In genomic region chr6:167493961-167494697, GRCh38 we compare ENCODE assay signal across 19 cellular contexts.
DNase-seq lines count a peak whose midpoint lies in the region; ATAC-seq and TF ChIP-seq lines count a peak whose summit lies in the region.
"Had no signal": no experiment of that assay in that cellular context is flagged by ENCODE, and none has a peak within 500 bp of the region (broad histone marks: within the 10 kb centered on the region; RNA-seq: fewer than 3 reads in every experiment).

No MANE protein-coding gene starts in this region.

- no peaks in the 10 kb centered on the region for H4K20me1 ChIP-seq in GM23338 (replicated peaks; ENCODE audit: insufficient read depth)

- no peaks in the 10 kb centered on the region for H3K9me3 ChIP-seq in gastroesophageal sphincter
- no peaks in the 10 kb centered on the region for H3K9me3 ChIP-seq in right lobe of liver
- no peaks in the 10 kb centered on the region for H3K9me3 ChIP-seq in psoas muscle
- H3K9me3 ChIP-seq: MG63, thoracic aorta had no signal

- no peak for DNase-seq in GM23338 (ENCODE audit: low spot score)
- peak in 1 of 3 donors; percentile 77 for DNase-seq in right lobe of liver
- peak; percentile 41 to 68 for DNase-seq in psoas muscle
- no peak for DNase-seq in EL
- no peak for DNase-seq in CD1c-positive myeloid dendritic cell (ENCODE audit: extremely low spot score)
- no peak for DNase-seq in NCI-H2081 (lab: John Stamatoyannopoulos, UW)
- DNase-seq: ACHN; activated B cell treated with CpG ODN at 0.5 μM for 24 hours; activated effector memory CD4-positive, alpha-beta T cell treated with Interleukin-2 at 50 U/mL for 16 hours; COR-L47; MG63; NCI-H187 treated with DMSO at 0.1 percent for 48 hours; NCI-H82; stimulated activated CD4-positive, alpha-beta T cell treated with anti-CD3 and anti-CD28 coated beads, Interleukin-2, amount 100 ng/mL, for 48 hours; T-cell had no signal

- H3K9me2 ChIP-seq in GM23338 (ENCODE audit: insufficient read depth), result no peaks in the 10 kb centered on the region

- H3K4me3 Mint-ChIP-seq in GM23338, result no peak overlapping the region
- H3K4me3 Mint-ChIP-seq: activated B cell treated with CpG ODN at 0.5 μM for 24 hours, T-cell had no signal

- H2AFZ ChIP-seq in GM23338, result peak overlapping the region; percentile 52; the same call in 1 of the 2 replicates

- TF ChIP-seq CTCF in GM23338 (conservative IDR thresholded peaks at IDR 0.05; ENCODE audit: low read depth in 2 of 2), result no peak
- no peak for TF ChIP-seq CTCF in gastroesophageal sphincter (IDR thresholded peaks at IDR 0.05)
- TF ChIP-seq CTCF in right lobe of liver (IDR thresholded peaks at IDR 0.05), result no peak
- no peak for TF ChIP-seq CTCF in psoas muscle (IDR thresholded peaks at IDR 0.05)

- peaks cover 6% of the 10 kb centered on the region; the same call in 1 of the 2 replicates for H3K4me1 ChIP-seq in GM23338 (ENCODE audit: insufficient read depth)
- no peaks in the 10 kb centered on the region for H3K4me1 ChIP-seq in gastroesophageal sphincter
- H3K4me1 ChIP-seq in right lobe of liver, result peaks cover 0 to 48% (median 13%) of the 10 kb centered on the region in 4 donors
- H3K4me1 ChIP-seq in psoas muscle, result no peaks in the 10 kb centered on the region

- intact Hi-C loops in right lobe of liver (cut with DNase I), result no loop called here
- intact Hi-C loops in psoas muscle (cut with DNase I), result no loop called here

- WGBS in gastroesophageal sphincter (ENCODE audit: low coverage in 1 of 2), 2 donors, result 80 to 88% methylated on average over 4 to 15 of the region's 29 CpGs
- WGBS in right lobe of liver (ENCODE audit: insufficient coverage, low coverage, low lambda C conversion rate, missing lambda C conversion rate), result 83% methylated on average over 15 of the region's 29 CpGs
- WGBS in psoas muscle, 3 donors, result 46 to 58% (median 52%) methylated on average over 29 of the region's 29 CpGs

- no peak overlapping the region; the same call in 1 of the 2 replicates for H3K27ac ChIP-seq in GM23338 (ENCODE audit: low read depth)
- peak overlapping the region in 1 of 4 donors; percentile 5 for H3K27ac ChIP-seq in gastroesophageal sphincter
- H3K27ac ChIP-seq in right lobe of liver, result peak overlapping the region in 1 of 3 donors; percentile 93
- H3K27ac ChIP-seq in psoas muscle, result no peak overlapping the region
- H3K27ac ChIP-seq: thoracic aorta had no signal

- H3K4me2 ChIP-seq in GM23338, result no peak overlapping the region

- H3F3A ChIP-seq in GM23338 (replicated peaks; ENCODE audit: low read depth), result no peaks in the 10 kb centered on the region

- H3K79me2 ChIP-seq in GM23338 (replicated peaks; ENCODE audit: insufficient read depth), result no peaks in the 10 kb centered on the region

- H3K9me3 Mint-ChIP-seq in GM23338, result no peaks in the 10 kb centered on the region; the same call in 2 of the 3 replicates
- H3K9me3 Mint-ChIP-seq: activated B cell treated with CpG ODN at 0.5 μM for 24 hours had no signal

- peaks cover 26% of the 10 kb centered on the region for H3K4me1 Mint-ChIP-seq in GM23338
- H3K4me1 Mint-ChIP-seq: activated B cell treated with CpG ODN at 0.5 μM for 24 hours, T-cell had no signal

- H3K27me3 Mint-ChIP-seq in GM23338 (ENCODE audit: insufficient read depth, low read depth, poor library complexity), result peaks cover 8% of the 10 kb centered on the region

- TF ChIP-seq EP300 in gastroesophageal sphincter (IDR thresholded peaks at IDR 0.05), result no peak

- no peaks in the 10 kb centered on the region for H3K27me3 ChIP-seq in GM23338 (ENCODE audit: insufficient read depth)
- H3K27me3 ChIP-seq in gastroesophageal sphincter, result peaks cover 18% of the 10 kb centered on the region
- H3K27me3 ChIP-seq in right lobe of liver, result no peaks in the 10 kb centered on the region
- H3K27me3 ChIP-seq in psoas muscle (ENCODE audit: insufficient read depth in 3 of 3, low read length in 2 of 3), result peaks cover 0 to 6% (median 2%) of the 10 kb centered on the region in 3 donors
- H3K27me3 ChIP-seq: MG63 had no signal

- TF ChIP-seq POLR2A in gastroesophageal sphincter (IDR thresholded peaks at IDR 0.05), result no peak
- TF ChIP-seq POLR2A in right lobe of liver (IDR thresholded peaks at IDR 0.05), result no peak

- H3K36me3 Mint-ChIP-seq in GM23338 (ENCODE audit: low read depth), result no peaks in the 10 kb centered on the region
- H3K36me3 Mint-ChIP-seq: T-cell had no signal

- H3K27ac Mint-ChIP-seq in GM23338, result no peak overlapping the region
- H3K27ac Mint-ChIP-seq: activated B cell treated with CpG ODN at 0.5 μM for 24 hours, T-cell had no signal

- H3K4me3 ChIP-seq in GM23338 (no peak overlapping the region), gastroesophageal sphincter (no peak overlapping the region), right lobe of liver (peak overlapping the region in 1 of 3 donors; percentile 62), psoas muscle (no peak overlapping the region)
- H3K4me3 ChIP-seq: MG63, thoracic aorta had no signal

- H3K36me3 ChIP-seq in GM23338 (ENCODE audit: insufficient read depth) (no peaks in the 10 kb centered on the region), gastroesophageal sphincter (no peaks in the 10 kb centered on the region), right lobe of liver (no peaks in the 10 kb centered on the region), psoas muscle (ENCODE audit: insufficient read depth in 1 of 2, low read depth in 1 of 2) (no peaks in the 10 kb centered on the region)
- H3K36me3 ChIP-seq: MG63, thoracic aorta had no signal

- ATAC-seq in GM23338, result peak; percentile 32
- peak; percentile 64 for ATAC-seq in gastroesophageal sphincter
- ATAC-seq in right lobe of liver, result peak in 3 of 4 donors; percentile 3 to 70 (median 42)
- no peak for ATAC-seq in psoas muscle
- ATAC-seq in HG03139 (IDR thresholded peaks at IDR 0.05; ENCODE audit: unreplicated experiment), result no peak
- ATAC-seq: Panc1, T-cell had no signal

TF ChIP-seq in GM23338, 12 proteins besides CTCF, POLR2A, EP300 and RAD21 (continues in another document):
- TF ChIP-seq NANOG (IDR thresholded peaks at IDR 0.05; ENCODE audit: borderline replicate concordance) (no peak), ZNF114 (CRISPR knock-in tag; IDR thresholded peaks at IDR 0.05) (no peak), ZNF331 (CRISPR knock-in tag; IDR thresholded peaks at IDR 0.05; ENCODE audit: low read depth) (no peak), JUNB (IDR thresholded peaks at IDR 0.05; ENCODE audit: unreplicated experiment) (no peak), STAT1 (IDR thresholded peaks at IDR 0.05; ENCODE audit: unreplicated experiment) (no peak), CREB1 (CRISPR knock-in tag; IDR thresholded peaks at IDR 0.05; ENCODE audit: low read depth) (no peak), ZNF462 (CRISPR knock-in tag; IDR thresholded peaks at IDR 0.05) (no peak)

Comparison
In these comparisons a context has a peak if more than half of its experiments do, and no peak if none do; other contexts are left out.
1. ATAC-seq: peak in GM23338 (single experiment), gastroesophageal sphincter (single experiment) and right lobe of liver (3 of 4); none in psoas muscle (0 of 4) and HG03139 (single experiment).
2. DNase-seq: peak in psoas muscle (2 of 2); none in GM23338 (single experiment), EL (single experiment), CD1c-positive myeloid dendritic cell (single experiment) and NCI-H2081 (0 of 2).